Comparison of ENCODE assay signal across 1 cellular context in genomic region chr3:71060536-71060935, GRCh38.
TF ChIP-seq lines count a peak whose summit lies in the region.

No MANE protein-coding gene starts in this region.

TF ChIP-seq in HepG2, 621 proteins besides CTCF, POLR2A, EP300 and RAD21 (continued from another document and continues in another):
- TF ChIP-seq UBTF (CRISPR knock-in tag; IDR thresholded peaks at IDR 0.05) (no peak), ZNF484 (CRISPR knock-in tag; IDR thresholded peaks at IDR 0.05; ENCODE audit: borderline replicate concordance, low read depth) (no peak), TEAD2 (CRISPR knock-in tag; IDR thresholded peaks at IDR 0.05) (no peak), KLF6 (CRISPR knock-in tag; IDR thresholded peaks at IDR 0.05) (peak; percentile 36; the same call in 1 of the 2 replicates), ZSCAN25 (CRISPR knock-in tag; IDR thresholded peaks at IDR 0.05) (no peak), ZNF430 (CRISPR knock-in tag; IDR thresholded peaks at IDR 0.05) (no peak), SP2 (CRISPR knock-in tag; IDR thresholded peaks at IDR 0.05) (no peak), KDM4B (CRISPR knock-in tag; IDR thresholded peaks at IDR 0.05) (no peak), ZNF326 (CRISPR knock-in tag; IDR thresholded peaks at IDR 0.05; ENCODE audit: borderline replicate concordance) (no peak), ATF5 (CRISPR knock-in tag; IDR thresholded peaks at IDR 0.05; ENCODE audit: low read depth) (no peak), GATAD2A (CRISPR knock-in tag; IDR thresholded peaks at IDR 0.05) (peak; percentile 94), ZZZ3 (CRISPR knock-in tag; IDR thresholded peaks at IDR 0.05; ENCODE audit: borderline replicate concordance) (no peak), RNF219 (CRISPR knock-in tag; IDR thresholded peaks at IDR 0.05) (no peak), ZSCAN30 (CRISPR knock-in tag; IDR thresholded peaks at IDR 0.05) (no peak), BCL3 (CRISPR knock-in tag; IDR thresholded peaks at IDR 0.05) (no peak), ZNF639 (CRISPR knock-in tag; conservative IDR thresholded peaks at IDR 0.05) (no peak), ZNF713 (CRISPR knock-in tag; IDR thresholded peaks at IDR 0.05) (no peak), RELA (CRISPR knock-in tag; IDR thresholded peaks at IDR 0.05) (no peak), BHLHE40 (IDR thresholded peaks at IDR 0.05; ENCODE audit: low read length) (no peak), MED1 (CRISPR knock-in tag; IDR thresholded peaks at IDR 0.05) (peak; percentile 78), ZNF30 (CRISPR knock-in tag; IDR thresholded peaks at IDR 0.05) (no peak), ZNF317 (CRISPR knock-in tag; IDR thresholded peaks at IDR 0.05) (no peak), MNT (IDR thresholded peaks at IDR 0.05) (no peak), ZNF691 (CRISPR knock-in tag; IDR thresholded peaks at IDR 0.05; ENCODE audit: borderline replicate concordance, low read depth) (no peak), RERE (CRISPR knock-in tag; IDR thresholded peaks at IDR 0.05; ENCODE audit: low read depth) (peak; percentile 84), IKZF4 (CRISPR knock-in tag; IDR thresholded peaks at IDR 0.05; ENCODE audit: borderline replicate concordance, low read depth, not compliant biosample characterization) (no peak), NRL (CRISPR knock-in tag; IDR thresholded peaks at IDR 0.05; ENCODE audit: borderline replicate concordance) (no peak), MTF2 (CRISPR knock-in tag; IDR thresholded peaks at IDR 0.05; ENCODE audit: borderline replicate concordance) (no peak), ZNF460 (CRISPR knock-in tag; IDR thresholded peaks at IDR 0.05; ENCODE audit: borderline replicate concordance) (no peak), MZF1 (CRISPR knock-in tag; IDR thresholded peaks at IDR 0.05; ENCODE audit: borderline replicate concordance) (no peak), CERS6 (CRISPR knock-in tag; IDR thresholded peaks at IDR 0.05) (no peak), ZBTB44 (CRISPR knock-in tag; IDR thresholded peaks at IDR 0.05) (no peak), THAP7 (CRISPR knock-in tag; IDR thresholded peaks at IDR 0.05) (no peak), CBX2 (IDR thresholded peaks at IDR 0.05; ENCODE audit: low read depth, low read length) (no peak), CBX2 (CRISPR knock-in tag; IDR thresholded peaks at IDR 0.05; ENCODE audit: low read depth) (no peak), MYPOP (CRISPR knock-in tag; IDR thresholded peaks at IDR 0.05) (no peak), ZNF569 (CRISPR knock-in tag; IDR thresholded peaks at IDR 0.05; ENCODE audit: borderline replicate concordance) (no peak), NBN (conservative IDR thresholded peaks at IDR 0.05) (no peak), ZNF451 (CRISPR knock-in tag; IDR thresholded peaks at IDR 0.05) (no peak), SOX6 (IDR thresholded peaks at IDR 0.05) (no peak), SOX6 (CRISPR knock-in tag; IDR thresholded peaks at IDR 0.05) (peak; percentile 89), ZNF329 (CRISPR knock-in tag; IDR thresholded peaks at IDR 0.05; ENCODE audit: low read depth) (no peak)
